In the genomic region with DNA sequence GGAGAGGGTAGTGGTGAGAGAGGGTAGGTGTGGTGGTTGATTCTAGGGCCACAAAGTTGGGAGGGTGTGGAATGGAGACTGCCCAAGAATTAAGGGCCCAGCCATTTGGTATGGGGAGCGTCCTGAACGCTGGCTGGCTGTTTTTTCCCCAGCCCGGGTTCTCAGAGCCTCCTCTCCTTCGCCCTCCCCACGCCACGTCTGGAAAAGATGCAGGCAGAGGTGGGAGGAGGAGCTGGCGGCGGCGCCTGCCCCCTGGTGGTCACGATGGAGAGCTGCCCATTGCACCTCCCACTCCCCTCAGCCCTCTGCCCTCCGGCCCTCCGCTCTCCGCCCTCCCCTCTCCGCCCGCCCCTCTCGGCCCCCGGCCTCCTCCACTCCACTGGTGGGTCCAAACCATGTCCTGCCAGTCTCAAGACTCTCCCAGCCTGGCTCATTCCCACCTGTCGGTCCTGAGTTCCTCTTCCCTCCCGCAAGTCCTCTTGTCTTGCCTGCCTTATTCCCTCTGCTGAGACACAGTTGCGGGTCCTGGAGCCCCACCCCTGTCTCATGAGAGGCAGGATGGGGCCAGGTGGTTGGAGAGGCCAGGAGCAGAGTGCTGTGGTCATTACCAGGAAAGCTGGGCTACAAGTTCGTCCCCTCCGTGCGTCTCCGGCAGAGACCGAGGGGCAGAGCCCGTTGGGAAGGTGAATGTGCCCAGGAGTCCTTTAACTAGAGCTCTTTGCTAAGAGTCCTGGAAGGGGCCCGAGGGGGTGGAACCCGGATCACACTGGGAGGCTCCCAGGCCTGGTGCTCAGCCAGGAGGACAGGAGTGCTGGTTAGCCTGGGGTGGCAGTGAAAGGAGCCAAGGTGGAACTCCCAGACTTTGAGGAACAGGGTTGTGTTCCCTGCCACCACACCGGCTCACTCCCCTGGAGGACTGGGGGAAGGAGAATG, we compare ENCODE assay signal across 8 cellular contexts. TPM values are rescaled to one million over a fixed set of nuclear protein-coding genes. Genes with fewer than 3 reads are reported as not detected.
DNase-seq lines count a peak whose midpoint lies in the region; ATAC-seq and TF ChIP-seq lines count a peak whose summit lies in the region.

No MANE protein-coding gene starts in this region.

- H3K4me1 Mint-ChIP-seq in CD14-positive monocyte = peaks cover 8% of the 10 kb centered on the region

- no peaks in the 10 kb centered on the region for H3K27me3 ChIP-seq in liver (ENCODE audit: control insufficient read depth in 4 of 4, insufficient read depth in 4 of 4, low read length in 3 of 4)

- H3K36me3 Mint-ChIP-seq in CD14-positive monocyte = no peaks in the 10 kb centered on the region

- peak overlapping the region; percentile 12 to 60 (median 47) for H3K4me3 ChIP-seq in liver (ENCODE audit: low read depth in 1 of 3, low read length in 3 of 3)

- peak overlapping the region; percentile 31 to 65 for H3K4me3 Mint-ChIP-seq in CD14-positive monocyte

- peaks cover 14 to 74% (median 58%) of the 10 kb centered on the region in 4 donors for H3K4me1 ChIP-seq in liver (ENCODE audit: control insufficient read depth in 4 of 4, insufficient read depth in 4 of 4, low read length in 3 of 4)

- H3K9ac ChIP-seq in liver (ENCODE audit: low read depth in 1 of 2, low read length in 2 of 2) = peak overlapping the region; percentile 66 to 79

- peak; percentile 96 for TF ChIP-seq CTCF in CD14-positive monocyte (IDR thresholded peaks at IDR 0.05)
- TF ChIP-seq CTCF in liver (IDR thresholded peaks at IDR 0.05; ENCODE audit: low read depth, low read length, missing input control) = peak; percentile 84

- ATAC-seq in HG02642 (IDR thresholded peaks at IDR 0.05; ENCODE audit: poor library complexity, unreplicated experiment) (peak; percentile 64), HG03520 (IDR thresholded peaks at IDR 0.05; ENCODE audit: unreplicated experiment) (no peak)

- intact Hi-C loops in CD14-positive monocyte (cut with micrococcal nuclease) = loop anchor here (2.0 to 5.0 kb wide), 2 partner anchors 267 to 268 kb away; a partner anchor contains a TSS

- no peaks in the 10 kb centered on the region for H3K9me3 ChIP-seq in liver (ENCODE audit: control insufficient read depth in 4 of 4, low read length in 3 of 4)

- peaks cover 4 to 19% (median 9%) of the 10 kb centered on the region in 4 donors for H3K36me3 ChIP-seq in liver (ENCODE audit: control insufficient read depth in 4 of 4, insufficient read depth in 3 of 4, low read depth in 1 of 4, low read length in 3 of 4)

- TF ChIP-seq RAD21 in liver (IDR thresholded peaks at IDR 0.05) = peak; percentile 81 to 89

- no peaks in the 10 kb centered on the region for H3K9me3 Mint-ChIP-seq in CD14-positive monocyte

- H3K27ac ChIP-seq in liver (ENCODE audit: low read depth in 1 of 2, low read length in 2 of 2) = peak overlapping the region; percentile 83 to 89

- WGBS in liver = 11% methylated on average over 29 of the region's 29 CpGs

- H3K27me3 Mint-ChIP-seq in CD14-positive monocyte (ENCODE audit: low read depth in 3 of 3) = peaks cover 0 to 5% (median 4%) of the 10 kb centered on the region in 3 donors

- DNase-seq in CD14-positive monocyte (ENCODE audit: low spot score) = no peak
- peak; percentile 68 for DNase-seq in NCI-H460 (ENCODE audit: extremely low read depth, low read depth)
- DNase-seq in activated CD4-positive, alpha-beta T cell treated with anti-CD3 and anti-CD28 coated beads, Interleukin-2, amount 50 U/mL, for 24 hours (ENCODE audit: low read depth in 1 of 2, low spot score in 1 of 2) = peak; percentile 36 to 41
- peak; percentile 82 for DNase-seq in dermis blood vessel endothelial cell
- DNase-seq in stimulated activated CD4-positive, alpha-beta T cell treated with anti-CD3 and anti-CD28 coated beads, Interleukin-4, amount 100 ng/mL, for 24 hours = peak; percentile 57

- peak overlapping the region in 2 of 7 donors; percentile 19 to 33 for H3K27ac Mint-ChIP-seq in CD14-positive monocyte

TF ChIP-seq in liver, 16 proteins besides CTCF, POLR2A, EP300 and RAD21:
- TF ChIP-seq, protein P1, sequence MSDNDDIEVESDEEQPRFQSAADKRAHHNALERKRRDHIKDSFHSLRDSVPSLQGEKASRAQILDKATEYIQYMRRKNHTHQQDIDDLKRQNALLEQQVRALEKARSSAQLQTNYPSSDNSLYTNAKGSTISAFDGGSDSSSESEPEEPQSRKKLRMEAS (IDR thresholded peaks at IDR 0.05) = no peak
- TF ChIP-seq, protein P2, sequence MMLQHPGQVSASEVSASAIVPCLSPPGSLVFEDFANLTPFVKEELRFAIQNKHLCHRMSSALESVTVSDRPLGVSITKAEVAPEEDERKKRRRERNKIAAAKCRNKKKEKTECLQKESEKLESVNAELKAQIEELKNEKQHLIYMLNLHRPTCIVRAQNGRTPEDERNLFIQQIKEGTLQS (IDR thresholded peaks at IDR 0.05) = no peak
- TF ChIP-seq HNF4A (conservative IDR thresholded peaks at IDR 0.05) (no peak), JUND (IDR thresholded peaks at IDR 0.05) (no peak), FOXA2 (IDR thresholded peaks at IDR 0.05) (no peak), GABPA (IDR thresholded peaks at IDR 0.05 in 1 of 2, conservative IDR thresholded peaks at IDR 0.05 in 1 of 2) (no peak), FOXA1 (IDR thresholded peaks at IDR 0.05) (no peak)

RNA-seq across cellular contexts. Expression of a gene that starts 22.6 kb away (rescaled TPM):
- not detected for polyA plus RNA-seq in CD14-positive monocyte
- 0.17 TPM in 1 of 2 replicates, not detected in the other for total RNA-seq in NCI-H460 (2014; rRNA removed; shearing (Covaris generic))
- 0.06 and 0.63 TPM in 2 replicates for polyA plus RNA-seq in NCI-H460 (2014; cell fraction: nucleus; rRNA removed)
- 9.9 and 10.7 TPM in 2 replicates for total RNA-seq in dermis blood vessel endothelial cell
- 100 to 1,000 TPM in 1 of 2 donors, 10 to 100 TPM in 1; 24.5 to 119 TPM for total RNA-seq in liver
- polyA plus RNA-seq in liver = 10 to 100 TPM; 66.6 to 91.0 TPM

RNA-seq across cellular contexts. Expression of a gene that starts 36.9 kb away (rescaled TPM):
- polyA plus RNA-seq in CD14-positive monocyte (not detected), liver (under 1 TPM in 1 of 2 donors, not detected in 1; 0.15 TPM)
- total RNA-seq in NCI-H460 (2014; rRNA removed; shearing (Covaris generic)) = not detected in 2 replicates
- polyA plus RNA-seq in NCI-H460 (2014; cell fraction: nucleus; rRNA removed) = not detected in 2 replicates
- total RNA-seq in dermis blood vessel endothelial cell (not detected in 2 replicates), liver (under 1 TPM; 0.05 to 0.25 TPM)

RNA-seq across cellular contexts. Expression of a gene that starts 56.3 kb away (rescaled TPM):
- polyA plus RNA-seq in CD14-positive monocyte (not detected), liver (1 to 10 TPM; 7.8 to 9.1 TPM)
- 6.6 and 8.3 TPM in 2 replicates for total RNA-seq in NCI-H460 (2014; rRNA removed; shearing (Covaris generic))
- polyA plus RNA-seq in NCI-H460 (2014; cell fraction: nucleus; rRNA removed) = 16.5 and 18.4 TPM in 2 replicates
- total RNA-seq in dermis blood vessel endothelial cell (15.3 and 23.0 TPM in 2 replicates), liver (10 to 100 TPM in 1 of 2 donors, 1 to 10 TPM in 1; 8.4 to 15.5 TPM)
